In the genomic region with DNA sequence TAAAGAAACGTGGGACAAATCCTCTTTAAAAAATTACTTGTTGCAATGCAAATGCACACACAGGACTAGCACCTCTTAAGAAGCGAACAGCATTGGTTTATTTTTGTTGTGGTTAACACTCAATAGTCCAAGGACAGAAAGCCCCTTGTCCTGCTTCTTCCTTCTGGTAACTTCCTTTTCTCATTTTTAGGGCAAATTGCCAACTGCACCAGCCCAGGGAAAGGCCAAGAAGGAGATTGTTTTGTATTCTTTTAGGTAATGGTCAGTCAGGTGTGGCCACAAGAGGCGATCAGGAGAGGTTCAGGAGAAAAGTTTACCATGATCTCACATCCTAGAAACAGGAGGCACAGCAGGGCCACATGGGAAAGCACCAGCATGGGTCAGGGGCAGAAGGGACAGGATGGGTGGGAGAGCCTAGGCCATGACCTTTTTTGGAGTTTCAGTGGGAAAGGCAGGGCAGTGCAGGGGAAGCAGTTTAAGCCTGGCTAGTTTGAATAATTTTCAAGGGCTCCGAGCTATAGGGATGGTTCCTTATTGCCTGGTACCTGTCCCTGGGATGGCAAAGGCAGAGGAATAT, we compare ENCODE assay signal across 21 cellular contexts.
"Had no signal": no experiment of that assay in that cellular context is flagged by ENCODE, and none has a peak within 500 bp of the region (broad histone marks: within the 10 kb centered on the region; RNA-seq: fewer than 3 reads in every experiment).

No MANE protein-coding gene starts in this region.

- H3K4me3 Mint-ChIP-seq: activated CD4-positive, alpha-beta memory T cell treated with anti-CD3 and anti-CD28 coated beads, Interleukin-2, amount 10 ng/mL, durations not matched to agents 7 days and 5 days; activated CD4-positive, alpha-beta T cell treated with anti-CD3 and anti-CD28 coated beads, Interleukin-2, amount 10 ng/mL, durations not matched to agents 7 days and 5 days; activated T-cell treated with anti-CD3 and anti-CD28 coated beads, Interleukin-2, amount 50 U/mL, for 24 hours; effector memory CD8-positive, alpha-beta T cell; immature natural killer cell; naive thymus-derived CD4-positive, alpha-beta T cell; neural progenitor cell; stimulated activated naive CD8-positive, alpha-beta T cell treated with anti-CD3 and anti-CD28 coated beads, Interleukin-15, Interleukin-2, amounts not matched to agents 100 ng/mL and 50 ng/mL, for 24 hours; type B pancreatic cell; WTC11 had no signal

- H3K27me3 Mint-ChIP-seq: activated T-cell treated with anti-CD3 and anti-CD28 coated beads, Interleukin-2, amount 50 U/mL, for 24 hours had no signal

- H3K9me3 Mint-ChIP-seq: activated CD4-positive, alpha-beta memory T cell treated with anti-CD3 and anti-CD28 coated beads, Interleukin-2, amount 10 ng/mL, durations not matched to agents 7 days and 5 days; activated CD4-positive, alpha-beta T cell treated with anti-CD3 and anti-CD28 coated beads, Interleukin-2, amount 10 ng/mL, durations not matched to agents 7 days and 5 days; activated T-cell treated with anti-CD3 and anti-CD28 coated beads, Interleukin-2, amount 50 U/mL, for 24 hours; effector memory CD8-positive, alpha-beta T cell; immature natural killer cell; naive thymus-derived CD4-positive, alpha-beta T cell; stimulated activated naive CD8-positive, alpha-beta T cell treated with anti-CD3 and anti-CD28 coated beads, Interleukin-15, Interleukin-2, amounts not matched to agents 100 ng/mL and 50 ng/mL, for 24 hours; type B pancreatic cell; WTC11 had no signal

- H3K36me3 Mint-ChIP-seq: immature natural killer cell; naive thymus-derived CD4-positive, alpha-beta T cell; neural progenitor cell; type B pancreatic cell; WTC11 had no signal

- H3K27ac Mint-ChIP-seq: activated CD4-positive, alpha-beta memory T cell treated with anti-CD3 and anti-CD28 coated beads, Interleukin-2, amount 10 ng/mL, durations not matched to agents 7 days and 5 days; activated CD4-positive, alpha-beta T cell treated with anti-CD3 and anti-CD28 coated beads, Interleukin-2, amount 10 ng/mL, durations not matched to agents 7 days and 5 days; activated T-cell treated with anti-CD3 and anti-CD28 coated beads, Interleukin-2, amount 50 U/mL, for 24 hours; effector memory CD8-positive, alpha-beta T cell; immature natural killer cell; naive thymus-derived CD4-positive, alpha-beta T cell; neural progenitor cell; stimulated activated naive CD8-positive, alpha-beta T cell treated with anti-CD3 and anti-CD28 coated beads, Interleukin-15, Interleukin-2, amounts not matched to agents 100 ng/mL and 50 ng/mL, for 24 hours; type B pancreatic cell; WTC11 had no signal

- H3K4me1 Mint-ChIP-seq: immature natural killer cell, neural progenitor cell, WTC11 had no signal

- DNase-seq: activated CD4-positive, alpha-beta memory T cell treated with anti-CD3 and anti-CD28 coated beads, Interleukin-2, amount 10 ng/mL, durations not matched to agents 7 days and 5 days; activated CD4-positive, alpha-beta T cell treated with anti-CD3 and anti-CD28 coated beads for 1 hour; activated CD4-positive, alpha-beta T cell treated with anti-CD3 and anti-CD28 coated beads, Interleukin-2, amount 10 ng/mL, durations not matched to agents 7 days and 5 days; activated CD8-positive, alpha-beta memory T cell treated with anti-CD3 and anti-CD28 coated beads, Interleukin-2, amount 50 U/mL, for 48 hours; activated gamma-delta T cell treated with Interleukin-2 at 50 U/mL for 16 hours; activated naive CD4-positive, alpha-beta T cell treated with anti-CD3 and anti-CD28 coated beads, Interleukin-2, amount 50 U/mL, for 16 hours; activated T-cell treated with anti-CD3 and anti-CD28 coated beads, Interleukin-2, amount 50 U/mL, for 24 hours; cortex of kidney; effector memory CD8-positive, alpha-beta T cell; heart left ventricle; immature natural killer cell; kidney; naive thymus-derived CD4-positive, alpha-beta T cell; right cardiac atrium; spleen; T-helper 2 cell; uterus had no signal

- ATAC-seq: effector memory CD8-positive, alpha-beta T cell; heart left ventricle; naive thymus-derived CD4-positive, alpha-beta T cell; WTC11 had no signal
